ENCODE assay signal across 27 cellular contexts in the genomic region with DNA sequence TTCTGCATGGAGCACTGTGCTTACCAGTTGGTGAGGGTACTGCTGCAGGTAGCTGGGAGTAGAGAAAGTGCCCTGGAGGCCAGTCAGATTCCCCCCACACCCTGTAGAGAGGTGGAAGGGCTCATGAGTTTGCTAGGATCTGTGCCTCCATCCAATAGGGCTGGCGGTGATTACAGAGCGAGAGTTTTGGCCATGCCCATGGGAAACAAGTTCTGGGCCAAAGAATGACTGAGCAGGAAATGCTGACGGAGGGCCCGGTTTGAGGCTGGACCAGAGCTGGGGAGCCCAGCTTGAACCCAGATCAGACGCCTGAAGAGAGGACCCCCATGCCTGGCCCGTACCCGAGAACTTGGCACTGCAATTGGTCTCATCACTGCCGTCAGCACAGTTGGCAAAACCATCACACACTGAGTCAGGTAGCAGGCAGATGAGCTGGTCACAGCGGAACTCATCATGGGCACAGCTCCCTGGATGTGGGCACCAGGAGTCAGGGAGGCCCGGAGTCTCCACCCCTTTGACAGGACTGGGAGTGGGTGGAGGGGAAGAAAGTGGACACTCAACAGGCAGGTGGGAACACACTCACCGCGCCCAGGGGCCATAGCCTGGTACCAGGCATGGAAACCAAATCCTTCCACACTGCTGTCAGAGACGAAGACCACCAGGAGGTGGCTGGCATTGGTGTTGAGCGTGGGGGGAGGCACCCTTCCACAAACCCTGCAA. TPM values are rescaled to one million over a fixed set of nuclear protein-coding genes. Genes with fewer than 3 reads are reported as not detected.
DNase-seq lines count a peak whose midpoint lies in the region; FAIRE-seq and TF ChIP-seq lines count a peak whose summit lies in the region.
"Had no signal": no experiment of that assay in that cellular context is flagged by ENCODE, and none has a peak within 500 bp of the region (broad histone marks: within the 10 kb centered on the region; RNA-seq: fewer than 3 reads in every experiment).

No MANE protein-coding gene starts in this region.

- no peak for TF ChIP-seq RAD21 in H1 (IDR thresholded peaks at IDR 0.05 in 1 of 2, conservative IDR thresholded peaks at IDR 0.05 in 1 of 2; ENCODE audit: low read depth in 2 of 2, low read length in 2 of 2)

- no peak for TF ChIP-seq CTCF in H1 (IDR thresholded peaks at IDR 0.05; ENCODE audit: control extremely low read depth in 1 of 3, insufficient read depth in 1 of 3, low read depth in 1 of 3, low read length in 3 of 3)

- H3K79me1 ChIP-seq in H1 (ENCODE audit: low read depth, low read length) (no peaks in the 10 kb centered on the region; the same call in 1 of the 2 replicates), mesenchymal stem cell (replicated peaks; ENCODE audit: low read length, poor library complexity, severe bottlenecking) (no peaks in the 10 kb centered on the region)

- no peak overlapping the region for H2AK5ac ChIP-seq in H1 (ENCODE audit: low read depth, low read length)
- no peak overlapping the region for H2AK5ac ChIP-seq in mesenchymal stem cell (ENCODE audit: low read length, severe bottlenecking)

- H3K4ac ChIP-seq in H1 (replicated peaks; ENCODE audit: insufficient read length, low read depth, low read length) (no peak overlapping the region), mesenchymal stem cell (ENCODE audit: low read depth in 1 of 2, low read length in 2 of 2) (no peak overlapping the region)

- H3K36me3 ChIP-seq in H1 (ENCODE audit: control insufficient read depth in 2 of 4, insufficient read depth in 4 of 4, low read length in 3 of 4) (no peaks in the 10 kb centered on the region), mesenchymal stem cell (ENCODE audit: control insufficient read depth in 1 of 2, insufficient read depth in 2 of 2, low read depth in 1 of 2, low read length in 2 of 2) (no peaks in the 10 kb centered on the region)

- H3K27me3 ChIP-seq in H1 (replicated peaks in 1 of 4; ENCODE audit: control insufficient read depth in 3 of 4, extremely low read depth in 1 of 4, insufficient read depth in 3 of 4, low read length in 3 of 4) (peaks cover 8 to 38% (median 26%) of the 10 kb centered on the region in 4 experiments), mesenchymal stem cell (ENCODE audit: control insufficient read depth in 1 of 2, insufficient read depth in 1 of 2, low read length in 2 of 2) (peaks cover 18 to 78% of the 10 kb centered on the region in 2 experiments)

- no peaks in the 10 kb centered on the region for H3K9me3 ChIP-seq in H1 (ENCODE audit: insufficient read depth in 2 of 2, low read depth in 1 of 2, low read length in 1 of 2)
- no peaks in the 10 kb centered on the region for H3K9me3 ChIP-seq in mesenchymal stem cell (ENCODE audit: control insufficient read depth, low read length)

- H2BK120ac ChIP-seq in H1 (replicated peaks; ENCODE audit: low read depth, low read length) (no peak overlapping the region), mesenchymal stem cell (ENCODE audit: low read depth, low read length) (no peak overlapping the region)

- no peak for TF ChIP-seq POLR2A in H1 (IDR thresholded peaks at IDR 0.05; ENCODE audit: control extremely low read depth in 1 of 2, low read depth in 2 of 2, low read length in 2 of 2)

- H4K20me1 ChIP-seq in H1 (replicated peaks in 1 of 2; ENCODE audit: control insufficient read depth in 1 of 2, insufficient read depth in 2 of 2, low read length in 2 of 2) = peaks cover 0 to 4% of the 10 kb centered on the region in 2 experiments

- H2BK20ac ChIP-seq in H1 (ENCODE audit: low read length) = no peak overlapping the region

- no peak for TF ChIP-seq EP300 in H1 (IDR thresholded peaks at IDR 0.05; ENCODE audit: borderline replicate concordance in 1 of 2, low read depth in 2 of 2, low read length in 2 of 2)

- CTCF ChIA-PET in H1 (lab: Charles Lee; ENCODE audit: partially characterized antibody) = interaction anchor here (1.0 to 20.0 kb wide), 11 partner anchors 8 to 238 kb away, joined by 3 to 463 read pairs (median 5); a partner anchor contains a TSS

- H2BK12ac ChIP-seq in H1 (ENCODE audit: low read depth, low read length) (no peak overlapping the region), mesenchymal stem cell (ENCODE audit: low read length in 2 of 2) (no peak overlapping the region)

- H3K4me1 ChIP-seq in H1 (replicated peaks in 1 of 4; ENCODE audit: control insufficient read depth in 3 of 4, insufficient read depth in 4 of 4, low read length in 3 of 4) = peaks cover under 1 to 13% (median 9%) of the 10 kb centered on the region in 4 experiments; a peak in 6 of 7 replicates
- H3K4me1 ChIP-seq in mesenchymal stem cell (ENCODE audit: control insufficient read depth, insufficient read depth, low read depth, low read length) = peaks cover 13% of the 10 kb centered on the region

- H3K4me3 ChIP-seq in H1 (ENCODE audit: extremely low read depth in 1 of 4, insufficient read depth in 2 of 4, low read depth in 3 of 4, low read length in 4 of 4) (no peak overlapping the region), mesenchymal stem cell (ENCODE audit: insufficient read depth in 1 of 2, low read depth in 1 of 2, low read length in 2 of 2) (peak overlapping the region in 1 of 2 experiments; percentile 29)

- H3K4me2 ChIP-seq in H1 (ENCODE audit: insufficient read depth in 1 of 2, low read depth in 2 of 2, low read length in 2 of 2) = no peak overlapping the region
- no peak overlapping the region for H3K4me2 ChIP-seq in mesenchymal stem cell (ENCODE audit: low read length, poor library complexity, severe bottlenecking)

- POLR2A ChIA-PET in H1 (lab: Charles Lee; ENCODE audit: partially characterized antibody) = interaction anchor here (1.0 to 1.5 kb wide), 3 partner anchors 27 to 58 kb away, joined by 3 read pairs; a partner anchor contains a TSS

- H3K56ac ChIP-seq in H1 (replicated peaks; ENCODE audit: insufficient read length, low read depth, low read length) = no peak overlapping the region

- H3K23me2 ChIP-seq in H1 (ENCODE audit: low read depth, low read length) = peaks cover 15% of the 10 kb centered on the region; the same call in 1 of the 2 replicates

- no peak overlapping the region for H3K18ac ChIP-seq in H1 (ENCODE audit: extremely low read depth, low read length)
- H3K18ac ChIP-seq in mesenchymal stem cell (ENCODE audit: low read depth in 1 of 2, low read length in 2 of 2) = no peak overlapping the region

- H4K91ac ChIP-seq in H1 (replicated peaks; ENCODE audit: insufficient read length, low read length) (no peak overlapping the region), mesenchymal stem cell (ENCODE audit: low read length) (peak overlapping the region; percentile 13)

- H3K27ac ChIP-seq in H1 (ENCODE audit: low read depth, low read length) (no peak overlapping the region), mesenchymal stem cell (ENCODE audit: low read length, poor library complexity, severe bottlenecking) (no peak overlapping the region)

- H2BK15ac ChIP-seq in H1 (ENCODE audit: low read length) = 0 out of 2 replicates have a peak overlapping the region, but pooled peaks have one; percentile 61
- no peak overlapping the region for H2BK15ac ChIP-seq in mesenchymal stem cell (ENCODE audit: low read depth, poor library complexity, severe bottlenecking)

- H4K8ac ChIP-seq in H1 (ENCODE audit: extremely low read depth, insufficient read depth, low read length) (no peak overlapping the region), mesenchymal stem cell (ENCODE audit: low read length) (no peak overlapping the region)

- FAIRE-seq in H1 (lab: Jason Lieb, UNC) = no peak
- FAIRE-seq: A204.1, GM12891, GM18507, H54 had no signal

- H4K5ac ChIP-seq in H1 (ENCODE audit: insufficient read length, low read depth, low read length) = no peak overlapping the region

- H3K9ac ChIP-seq in H1 (replicated peaks in 1 of 4; ENCODE audit: extremely low read depth in 1 of 4, low read depth in 3 of 4, low read length in 3 of 4) (no peak overlapping the region), mesenchymal stem cell (ENCODE audit: low read length) (no peak overlapping the region)

- no peaks in the 10 kb centered on the region for H3K79me2 ChIP-seq in H1 (ENCODE audit: control insufficient read depth in 1 of 2, insufficient read depth in 2 of 2, low read length in 2 of 2)

- H2BK5ac ChIP-seq in H1 (ENCODE audit: low read depth, low read length) (no peak overlapping the region), mesenchymal stem cell (ENCODE audit: low read depth, low read length, poor library complexity, severe bottlenecking) (no peak overlapping the region)

- peak; percentile 16 for DNase-seq in D341Med (ENCODE audit: low spot score)
- DNase-seq in H1 (ENCODE audit: low read depth in 1 of 2, low spot score in 2 of 2) = no peak
- no peak for DNase-seq in mesenchymal stem cell
- no peak for DNase-seq in NCI-H1694 (lab: John Stamatoyannopoulos, UW)
- DNase-seq in stimulated activated naive CD4-positive, alpha-beta T cell treated with Interleukin-2 at 50 U/mL for 16 hours (lab: John Stamatoyannopoulos, UW) = no peak
- no peak for DNase-seq in NCI-H524 (lab: John Stamatoyannopoulos, UW)
- DNase-seq: Calu3; CD4-positive, alpha-beta T cell; DMS53; EL; HFFc6; IMR-90; NCI-H1048; NCI-H1436; NCI-H2029; NCI-H345; NCI-H526; PC-3; RPMI8226; SIG-M5 had no signal

- H2AFZ ChIP-seq in H1 (ENCODE audit: low read length) = no peak overlapping the region
- no peak overlapping the region for H2AFZ ChIP-seq in mesenchymal stem cell (ENCODE audit: low read depth, low read length)

- WGBS in H1 (ENCODE audit: extremely low coverage in 1 of 2, insufficient coverage in 1 of 2, insufficient read length in 1 of 2, insufficient replicate concordance in 2 of 2, low coverage in 1 of 2, low lambda C conversion rate in 2 of 2, missing lambda C conversion rate in 1 of 2), 2 experiments = 89% methylated on average over 14 of the region's 14 CpGs; no CpG with 5 or more reads in 1 of the 2 experiments
- WGBS in mesenchymal stem cell = 88% methylated on average over 14 of the region's 14 CpGs

- H3K14ac ChIP-seq in H1 (ENCODE audit: insufficient read length) (no peak overlapping the region), mesenchymal stem cell (ENCODE audit: low read length in 2 of 2) (no peak overlapping the region)

- H3K23ac ChIP-seq in H1 (ENCODE audit: insufficient read length) (no peak overlapping the region), mesenchymal stem cell (ENCODE audit: low read length in 2 of 2) (no peak overlapping the region)

RNA-seq across cellular contexts. Expression of a gene that starts 2.1 kb away (rescaled TPM):
- total RNA-seq in H1 (2021; fragmentation: NEBNext Ultra II Directional; extraction: Animal tissue kit (Norgen Biotek cat#: 25700)) = not detected in 2 replicates
- polyA plus RNA-seq in H1 (2011; rRNA removed) = 0.02 TPM in 2 replicates
- not detected for polyA plus RNA-seq in H1 (2011; cell fraction: cytosol; rRNA removed)
- polyA plus RNA-seq in H1 (2011; cell fraction: nucleus; rRNA removed) = 0.09 TPM
- not detected in 4 replicates for polyA plus RNA-seq in H1 (2012, experiment 1 of 2)
- not detected for polyA plus RNA-seq in H1 (2012, experiment 2 of 2)
- 0.02 TPM for polyA plus RNA-seq in H1 (2013, experiment 1 of 2)
- polyA plus RNA-seq in H1 (2013, experiment 2 of 2) = 0.02 TPM
- polyA minus RNA-seq in H1 (2011; rRNA and poly(A)+ RNA removed) = not detected in 2 replicates
- polyA minus RNA-seq in H1 (2011; cell fraction: cytosol; rRNA and poly(A)+ RNA removed) = not detected
- not detected for polyA minus RNA-seq in H1 (2011; cell fraction: nucleus; rRNA and poly(A)+ RNA removed)
- polyA plus RNA-seq in mesenchymal stem cell (2013, experiment 1 of 2) = not detected
- not detected for polyA plus RNA-seq in mesenchymal stem cell (2013, experiment 2 of 2)
- total RNA-seq: Calu3; CD4-positive, alpha-beta T cell; HFFc6; HT-29; IMR-90; M059J; PC-3 had no signal
- polyA plus RNA-seq: BJ, IMR-90 had no signal

RNA-seq across cellular contexts. Expression of a gene that starts 3.8 kb away (rescaled TPM):
- total RNA-seq in H1 (2021; fragmentation: NEBNext Ultra II Directional; extraction: Animal tissue kit (Norgen Biotek cat#: 25700)) = 1.5 and 2.2 TPM in 2 replicates
- polyA plus RNA-seq in H1 (2011; rRNA removed) = 2.7 and 3.4 TPM in 2 replicates
- polyA plus RNA-seq in H1 (2011; cell fraction: cytosol; rRNA removed) = 3.0 TPM
- 3.0 TPM for polyA plus RNA-seq in H1 (2011; cell fraction: nucleus; rRNA removed)
- polyA plus RNA-seq in H1 (2012, experiment 1 of 2) = 1.1 to 2.5 TPM (median 1.7 TPM) in 4 replicates
- 2.3 TPM for polyA plus RNA-seq in H1 (2012, experiment 2 of 2)
- polyA plus RNA-seq in H1 (2013, experiment 1 of 2) = 1.3 TPM
- polyA plus RNA-seq in H1 (2013, experiment 2 of 2) = 1.5 TPM
- polyA minus RNA-seq in H1 (2011; rRNA and poly(A)+ RNA removed) = 0.73 and 0.76 TPM in 2 replicates
- polyA minus RNA-seq in H1 (2011; cell fraction: cytosol; rRNA and poly(A)+ RNA removed) = 1.5 TPM
- polyA minus RNA-seq in H1 (2011; cell fraction: nucleus; rRNA and poly(A)+ RNA removed) = 2.2 TPM
- 25.1 TPM for polyA plus RNA-seq in mesenchymal stem cell (2013, experiment 1 of 2)
- 26.5 TPM for polyA plus RNA-seq in mesenchymal stem cell (2013, experiment 2 of 2)
- total RNA-seq: Calu3; CD4-positive, alpha-beta T cell had no signal

RNA-seq across cellular contexts. Expression of a gene that starts 10.1 kb away (rescaled TPM):
- 82.7 and 86.6 TPM in 2 replicates for total RNA-seq in H1 (2021; fragmentation: NEBNext Ultra II Directional; extraction: Animal tissue kit (Norgen Biotek cat#: 25700))
- 84.0 and 126 TPM in 2 replicates for polyA plus RNA-seq in H1 (2011; rRNA removed)
- polyA plus RNA-seq in H1 (2011; cell fraction: cytosol; rRNA removed) = 70.2 TPM
- polyA plus RNA-seq in H1 (2011; cell fraction: nucleus; rRNA removed) = 78.5 TPM
- 62.6 to 82.3 TPM (median 76.8 TPM) in 4 replicates for polyA plus RNA-seq in H1 (2012, experiment 1 of 2)
- 108 TPM for polyA plus RNA-seq in H1 (2012, experiment 2 of 2)
- 78.7 TPM for polyA plus RNA-seq in H1 (2013, experiment 1 of 2)
- 85.7 TPM for polyA plus RNA-seq in H1 (2013, experiment 2 of 2)
- 91.8 and 114 TPM in 2 replicates for polyA minus RNA-seq in H1 (2011; rRNA and poly(A)+ RNA removed)
- polyA minus RNA-seq in H1 (2011; cell fraction: cytosol; rRNA and poly(A)+ RNA removed) = 73.1 TPM
- 59.0 TPM for polyA minus RNA-seq in H1 (2011; cell fraction: nucleus; rRNA and poly(A)+ RNA removed)
- polyA plus RNA-seq in mesenchymal stem cell (2013, experiment 1 of 2) = 30.2 TPM
- 30.5 TPM for polyA plus RNA-seq in mesenchymal stem cell (2013, experiment 2 of 2)

RNA-seq across cellular contexts. Expression of a gene that starts 27.5 kb away (rescaled TPM):
- total RNA-seq in H1 (2021; fragmentation: NEBNext Ultra II Directional; extraction: Animal tissue kit (Norgen Biotek cat#: 25700)) = 19.6 and 22.4 TPM in 2 replicates
- 32.2 and 63.2 TPM in 2 replicates for polyA plus RNA-seq in H1 (2011; rRNA removed)
- polyA plus RNA-seq in H1 (2011; cell fraction: cytosol; rRNA removed) = 60.7 TPM
- polyA plus RNA-seq in H1 (2011; cell fraction: nucleus; rRNA removed) = 25.3 TPM
- 12.0 to 16.4 TPM (median 13.7 TPM) in 4 replicates for polyA plus RNA-seq in H1 (2012, experiment 1 of 2)
- 12.7 TPM for polyA plus RNA-seq in H1 (2012, experiment 2 of 2)
- polyA plus RNA-seq in H1 (2013, experiment 1 of 2) = 28.6 TPM
- 28.6 TPM for polyA plus RNA-seq in H1 (2013, experiment 2 of 2)
- 11.1 and 12.2 TPM in 2 replicates for polyA minus RNA-seq in H1 (2011; rRNA and poly(A)+ RNA removed)
- 11.2 TPM for polyA minus RNA-seq in H1 (2011; cell fraction: cytosol; rRNA and poly(A)+ RNA removed)
- 19.3 TPM for polyA minus RNA-seq in H1 (2011; cell fraction: nucleus; rRNA and poly(A)+ RNA removed)
- 80.2 TPM for polyA plus RNA-seq in mesenchymal stem cell (2013, experiment 1 of 2)
- 77.3 TPM for polyA plus RNA-seq in mesenchymal stem cell (2013, experiment 2 of 2)

RNA-seq across cellular contexts. Expression of a gene that starts 37.0 kb away (rescaled TPM):
- total RNA-seq in H1 (2021; fragmentation: NEBNext Ultra II Directional; extraction: Animal tissue kit (Norgen Biotek cat#: 25700)) = 6.9 and 8.5 TPM in 2 replicates
- 2.2 and 3.9 TPM in 2 replicates for polyA plus RNA-seq in H1 (2011; rRNA removed)
- polyA plus RNA-seq in H1 (2011; cell fraction: cytosol; rRNA removed) = 2.1 TPM
- polyA plus RNA-seq in H1 (2011; cell fraction: nucleus; rRNA removed) = 3.5 TPM
- polyA plus RNA-seq in H1 (2012, experiment 1 of 2) = 5.3 to 6.6 TPM (median 5.9 TPM) in 4 replicates
- polyA plus RNA-seq in H1 (2012, experiment 2 of 2) = 5.0 TPM
- 4.6 TPM for polyA plus RNA-seq in H1 (2013, experiment 1 of 2)
- polyA plus RNA-seq in H1 (2013, experiment 2 of 2) = 4.3 TPM
- 7.0 and 7.9 TPM in 2 replicates for polyA minus RNA-seq in H1 (2011; rRNA and poly(A)+ RNA removed)
- 4.6 TPM for polyA minus RNA-seq in H1 (2011; cell fraction: cytosol; rRNA and poly(A)+ RNA removed)
- polyA minus RNA-seq in H1 (2011; cell fraction: nucleus; rRNA and poly(A)+ RNA removed) = 7.3 TPM
- polyA plus RNA-seq in mesenchymal stem cell (2013, experiment 1 of 2) = 0.65 TPM
- 0.60 TPM for polyA plus RNA-seq in mesenchymal stem cell (2013, experiment 2 of 2)
